In the genomic region with DNA sequence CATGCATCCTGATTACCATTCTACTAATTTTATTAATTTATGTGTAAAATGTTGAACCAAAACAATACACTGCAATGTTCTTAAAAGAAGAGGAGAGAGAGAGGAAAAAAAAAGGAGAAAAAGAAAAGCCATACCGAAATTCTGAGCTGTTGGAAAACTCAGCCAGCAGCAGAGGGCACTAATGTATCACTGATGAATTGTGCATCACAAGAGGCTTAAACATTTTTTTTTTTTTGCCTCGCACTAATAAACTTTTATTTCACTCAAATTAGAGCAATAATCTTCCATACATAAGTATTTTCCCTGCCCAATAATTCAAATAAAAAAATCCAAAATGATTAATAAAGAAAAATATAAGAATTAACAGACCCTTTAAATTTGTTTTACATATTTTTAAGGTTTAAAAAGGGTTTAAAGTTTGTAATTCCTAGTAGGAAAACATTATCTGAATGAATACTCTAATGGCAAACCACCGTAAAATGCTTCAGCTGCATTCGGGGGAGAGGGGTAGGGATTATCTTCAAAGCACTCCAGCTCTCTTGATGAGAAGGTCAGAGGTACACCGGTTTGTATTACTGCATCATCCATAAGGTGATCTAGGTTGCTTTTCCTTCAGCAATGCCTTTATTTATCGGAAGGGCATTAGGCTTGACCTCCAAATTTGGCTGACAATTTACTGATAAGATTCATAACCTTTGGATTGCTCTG, we compare ENCODE assay signal across 8 cellular contexts. TPM values are rescaled to one million over a fixed set of nuclear protein-coding genes. Genes with fewer than 3 reads are reported as not detected.
DNase-seq lines count a peak whose midpoint lies in the region; ATAC-seq and TF ChIP-seq lines count a peak whose summit lies in the region.

No MANE protein-coding gene starts in this region.

- DNase-seq in stimulated activated CD4-positive, alpha-beta T cell treated with anti-CD3 and anti-CD28 coated beads, Interleukin-4, amount 100 ng/mL, for 24 hours: peak; percentile 7
- no peak for DNase-seq in stimulated activated CD4-positive, alpha-beta T cell treated with anti-CD3 and anti-CD28 coated beads, Interleukin-4, amount 100 ng/mL, for 4 hours
- peak; percentile 34 to 85 (median 51) for DNase-seq in NCI-H1417 (lab: John Stamatoyannopoulos, UW)
- peak; percentile 11 to 16 for DNase-seq in activated CD4-positive, alpha-beta T cell treated with anti-CD3 and anti-CD28 coated beads, Interleukin-2, amount 50 U/mL, for 48 hours
- peak; percentile 61 for DNase-seq in iris pigment epithelial cell (ENCODE audit: low read depth)
- peak in 1 of 2 donors; percentile 17 for DNase-seq in tibial nerve (ENCODE audit: low spot score in 2 of 2)

- H3K36me3 ChIP-seq in tibial nerve: no peaks in the 10 kb centered on the region

- H3K27ac ChIP-seq in tibial nerve: no peak overlapping the region

- H3K9me3 ChIP-seq in tibial nerve: no peaks in the 10 kb centered on the region

- no peaks in the 10 kb centered on the region for H3K4me1 ChIP-seq in tibial nerve

- TF ChIP-seq EP300 in tibial nerve (IDR thresholded peaks at IDR 0.05): no peak

- H3K4me3 ChIP-seq in tibial nerve: no peak overlapping the region

- no peaks in the 10 kb centered on the region for H3K27me3 ChIP-seq in tibial nerve

- TF ChIP-seq POLR2A in tibial nerve (IDR thresholded peaks at IDR 0.05): no peak

- peak; percentile 39 to 59 (median 49) for TF ChIP-seq CTCF in tibial nerve (IDR thresholded peaks at IDR 0.05)

- no peak for ATAC-seq in HG03159 (IDR thresholded peaks at IDR 0.05; ENCODE audit: unreplicated experiment)
- ATAC-seq in activated CD4-positive, CD25-positive, alpha-beta regulatory T cell treated with anti-CD3 and anti-CD28 coated beads, Interleukin-2, amount 50 U/mL, for 24 hours: no peak

- WGBS in tibial nerve, 2 donors: 31 to 38% methylated on average over 6 of the region's 6 CpGs

RNA-seq across cellular contexts. Expression of a gene that starts 41.9 kb away (rescaled TPM):
- total RNA-seq in tibial nerve: 10 to 100 TPM in 2 of 4 donors, 1 to 10 TPM in 2; 2.2 to 20.7 (median 8.0) TPM

Comparison
In these comparisons a context has a peak if more than half of its experiments do, and no peak if none do; other contexts are left out.
1. DNase-seq: peak in stimulated activated CD4-positive, alpha-beta T cell treated with anti-CD3 and anti-CD28 coated beads, Interleukin-4, amount 100 ng/mL, for 24 hours (single experiment), NCI-H1417 (3 of 3), activated CD4-positive, alpha-beta T cell treated with anti-CD3 and anti-CD28 coated beads, Interleukin-2, amount 50 U/mL, for 48 hours (2 of 2) and iris pigment epithelial cell (single experiment); none in stimulated activated CD4-positive, alpha-beta T cell treated with anti-CD3 and anti-CD28 coated beads, Interleukin-4, amount 100 ng/mL, for 4 hours (0 of 2).